Comparison of ENCODE assay signal across 14 cellular contexts in the genomic region with DNA sequence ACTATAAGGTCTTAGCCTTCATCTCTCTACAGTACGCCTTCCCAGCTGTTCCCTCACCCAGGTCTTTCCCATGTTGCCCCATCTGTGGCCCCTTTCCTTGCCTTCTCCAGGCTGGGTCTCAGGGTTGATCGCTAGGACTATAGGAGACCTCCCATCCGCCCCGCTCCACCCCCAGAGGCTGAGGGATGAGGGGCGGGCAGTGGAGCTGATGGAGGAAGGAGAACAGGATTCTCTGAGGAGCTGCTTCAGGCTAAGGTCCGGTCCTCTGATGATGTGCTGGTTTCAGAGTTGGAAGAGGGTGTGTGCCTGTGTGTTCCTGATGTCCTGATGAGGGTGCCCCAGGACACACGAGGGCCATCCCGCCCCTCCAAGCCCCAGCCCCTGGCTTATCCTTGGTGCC.
DNase-seq lines count a peak whose midpoint lies in the region; ATAC-seq and TF ChIP-seq lines count a peak whose summit lies in the region.
"Had no signal": no experiment of that assay in that cellular context is flagged by ENCODE, and none has a peak within 500 bp of the region (broad histone marks: within the 10 kb centered on the region; RNA-seq: fewer than 3 reads in every experiment).

No MANE protein-coding gene starts in this region.

- ATAC-seq in GM19351 (IDR thresholded peaks at IDR 0.05; ENCODE audit: unreplicated experiment) (no peak), GM19455 (IDR thresholded peaks at IDR 0.05; ENCODE audit: unreplicated experiment) (no peak)
- ATAC-seq: activated CD8-positive, alpha-beta memory T cell treated with anti-CD3 and anti-CD28 coated beads, Interleukin-2, amount 10 ng/mL, durations not matched to agents 7 days and 5 days had no signal

- intact Hi-C loops in dorsolateral prefrontal cortex (cut with DNase I), result loop anchor here (2.0 to 5.0 kb wide), 3 partner anchors 53 to 153 kb away; no protein-coding TSS in a partner anchor

- DNase-seq in dorsolateral prefrontal cortex, result no peak
- no peak for DNase-seq in H4 (ENCODE audit: low spot score)
- DNase-seq: activated CD8-positive, alpha-beta memory T cell treated with anti-CD3 and anti-CD28 coated beads, Interleukin-2, amount 10 ng/mL, durations not matched to agents 7 days and 5 days; activated gamma-delta T cell treated with Interleukin-2 at 50 U/mL for 16 hours; effector memory CD4-positive, alpha-beta T cell; foreskin fibroblast; NCI-H2171 had no signal

- TF ChIP-seq CTCF in dorsolateral prefrontal cortex (IDR thresholded peaks at IDR 0.05 in 54 of 56, conservative IDR thresholded peaks at IDR 0.05 in 2 of 56; ENCODE audit: low read depth in 1 of 56, partially characterized antibody in 56 of 56), result peak in 1 of 56 donors; percentile 12

- H3K4me3 ChIP-seq in HUES48 (ENCODE audit: low read depth, low read length), result peak overlapping the region; percentile 55
- peak overlapping the region in 50 of 59 donors; percentile 1 to 66 (median 42) for H3K4me3 ChIP-seq in dorsolateral prefrontal cortex
- H3K4me3 ChIP-seq in muscle layer of colon (ENCODE audit: low read depth in 1 of 2, low read length in 2 of 2), result peak overlapping the region; percentile 56 to 70
- peak overlapping the region in 3 of 5 donors; percentile 45 to 77 (median 50) for H3K4me3 ChIP-seq in subcutaneous abdominal adipose tissue (ENCODE audit: low read depth in 1 of 5, low read length in 5 of 5)

- H3K27ac ChIP-seq in HUES48 (ENCODE audit: low read depth, low read length) (peak overlapping the region; percentile 97), dorsolateral prefrontal cortex (peak overlapping the region; percentile 86 to 100 (median 98)), muscle layer of colon (ENCODE audit: low read depth, low read length) (no peak overlapping the region), subcutaneous abdominal adipose tissue (ENCODE audit: low read depth, low read length) (no peak overlapping the region)
- H3K27ac ChIP-seq: KMS-11, vagina had no signal

- H3K9me3 ChIP-seq in HUES48 (ENCODE audit: control insufficient read depth, insufficient read depth, low read length), result no peaks in the 10 kb centered on the region
- no peaks in the 10 kb centered on the region for H3K9me3 ChIP-seq in muscle layer of colon (ENCODE audit: low read length)
- H3K9me3 ChIP-seq in subcutaneous abdominal adipose tissue (ENCODE audit: control insufficient read depth in 5 of 5, low read length in 5 of 5), result no peaks in the 10 kb centered on the region
- H3K9me3 ChIP-seq: vagina had no signal

- H3K9ac ChIP-seq in HUES48 (ENCODE audit: low read depth, low read length), result no peak overlapping the region
- no peak overlapping the region for H3K9ac ChIP-seq in muscle layer of colon (ENCODE audit: low read length)
- peak overlapping the region in 2 of 5 donors; percentile 44 to 71 for H3K9ac ChIP-seq in subcutaneous abdominal adipose tissue (ENCODE audit: low read length in 5 of 5)
- H3K9ac ChIP-seq: KMS-11 had no signal

- H3K27me3 ChIP-seq in HUES48 (ENCODE audit: control insufficient read depth, insufficient read depth, low read length) (peaks cover 12% of the 10 kb centered on the region), dorsolateral prefrontal cortex (no peaks in the 10 kb centered on the region), muscle layer of colon (ENCODE audit: control insufficient read depth in 1 of 2, insufficient read depth in 2 of 2, low read length in 2 of 2) (no peaks in the 10 kb centered on the region), subcutaneous abdominal adipose tissue (ENCODE audit: control insufficient read depth in 5 of 5, insufficient read depth in 4 of 5, low read length in 5 of 5) (no peaks in the 10 kb centered on the region)
- H3K27me3 ChIP-seq: vagina had no signal

- peaks cover 37% of the 10 kb centered on the region for H3K4me1 ChIP-seq in HUES48 (ENCODE audit: control insufficient read depth, insufficient read depth, low read length)
- H3K4me1 ChIP-seq in muscle layer of colon (ENCODE audit: insufficient read depth, low read length), result peaks cover 10% of the 10 kb centered on the region
- peaks cover 0 to 40% (median 33%) of the 10 kb centered on the region in 5 donors for H3K4me1 ChIP-seq in subcutaneous abdominal adipose tissue (ENCODE audit: control insufficient read depth in 5 of 5, insufficient read depth in 5 of 5, low read length in 5 of 5)

- no peaks in the 10 kb centered on the region for H3K36me3 ChIP-seq in HUES48 (ENCODE audit: control insufficient read depth, insufficient read depth, low read length)
- no peaks in the 10 kb centered on the region for H3K36me3 ChIP-seq in muscle layer of colon (ENCODE audit: insufficient read depth, low read length)
- no peaks in the 10 kb centered on the region for H3K36me3 ChIP-seq in subcutaneous abdominal adipose tissue (ENCODE audit: control insufficient read depth in 5 of 5, insufficient read depth in 5 of 5, low read length in 5 of 5)
- H3K36me3 ChIP-seq: vagina had no signal

Comparison
In these comparisons a context has a peak if more than half of its experiments do, and no peak if none do; other contexts are left out.
1. H3K27ac ChIP-seq: peak in HUES48 (single experiment) and dorsolateral prefrontal cortex (59 of 59); none in muscle layer of colon (single experiment) and subcutaneous abdominal adipose tissue (single experiment).
2. Peak in every context shown above with its lines, with median percentiles within 50 percentile points of each other: H3K4me3 ChIP-seq.